In genomic region chr13:27622881-27623280, GRCh38 we compare ENCODE assay signal across 10 cellular contexts. TPM values are rescaled to one million over a fixed set of nuclear protein-coding genes. Genes with fewer than 3 reads are reported as not detected.
DNase-seq lines count a peak whose midpoint lies in the region; ATAC-seq, FAIRE-seq and TF ChIP-seq lines count a peak whose summit lies in the region.
"Had no signal": no experiment of that assay in that cellular context is flagged by ENCODE, and none has a peak within 500 bp of the region (broad histone marks: within the 10 kb centered on the region; RNA-seq: fewer than 3 reads in every experiment).

No MANE protein-coding gene starts in this region.

- 92% methylated on average over 7 of the region's 7 CpGs for WGBS in GM12878 (ENCODE audit: insufficient coverage, insufficient replicate concordance, low lambda C conversion rate, missing lambda C conversion rate)

- no peaks in the 10 kb centered on the region for H3K27me3 Mint-ChIP-seq in CD8-positive, alpha-beta memory T cell

- ATAC-seq in GM12878: no peak
- ATAC-seq in GM21528 (IDR thresholded peaks at IDR 0.05; ENCODE audit: low FRiP score, unreplicated experiment): no peak

- H3K9me3 Mint-ChIP-seq in CD8-positive, alpha-beta memory T cell: no peaks in the 10 kb centered on the region

- no peak for FAIRE-seq in GM12878 (lab: Jason Lieb, UNC)

- TSS peak; percentile 60 for BruUV-seq in GM12878 (replicated peaks; lab: Mats Ljungman, UMichigan)

- RAD21 ChIA-PET in GM12878 (lab: Charles Lee; ENCODE audit: unreplicated experiment): interaction anchor here (0.7 to 1.4 kb wide), 3 partner anchors 15 to 20 kb away, joined by 3 read pairs; no protein-coding TSS in a partner anchor

- peaks cover 34% of the 10 kb centered on the region for H3K4me1 ChIP-seq in CD8-positive, alpha-beta memory T cell (ENCODE audit: insufficient read depth, low read length)
- peaks cover 8% of the 10 kb centered on the region for H3K4me1 ChIP-seq in GM12878 (ENCODE audit: control insufficient read depth, insufficient read depth, low read length)
- H3K4me1 ChIP-seq in muscle layer of duodenum (ENCODE audit: control insufficient read depth in 1 of 2, insufficient read depth in 2 of 2, low read length in 2 of 2): peaks cover 11 to 20% of the 10 kb centered on the region in 2 donors

- TF ChIP-seq POLR2A in GM12878 (IDR thresholded peaks at IDR 0.05; ENCODE audit: low read depth, low read length): no peak

- H3K4me3 ChIP-seq in CD8-positive, alpha-beta memory T cell (ENCODE audit: low read length): no peak overlapping the region
- peak overlapping the region; percentile 67 for H3K4me3 ChIP-seq in Jurkat, Clone E6-1 (ENCODE audit: low read length)
- H3K4me3 ChIP-seq in GM12878: peak overlapping the region; percentile 97
- H3K4me3 ChIP-seq in muscle layer of duodenum (ENCODE audit: low read depth in 1 of 2, low read length in 2 of 2): peak overlapping the region; percentile 86 to 88

- H3K4me1 Mint-ChIP-seq in CD8-positive, alpha-beta memory T cell: peaks cover 69 to 78% (median 76%) of the 10 kb centered on the region in 3 donors

- H3K4me2 ChIP-seq in GM12878 (ENCODE audit: control insufficient read depth, insufficient read depth): peak overlapping the region; percentile 70

- peaks cover 6% of the 10 kb centered on the region; the same call in 1 of the 2 replicates for H4K20me1 ChIP-seq in GM12878 (ENCODE audit: control insufficient read depth, insufficient read depth)

- H3K36me3 ChIP-seq in CD8-positive, alpha-beta memory T cell (ENCODE audit: insufficient read depth, low read length): no peaks in the 10 kb centered on the region
- H3K36me3 ChIP-seq in GM12878 (ENCODE audit: control insufficient read depth in 2 of 2, insufficient read depth in 2 of 2, low read length in 1 of 2): 0 out of 4 replicates have a peak, but pooled peaks cover 0 to 2% of the 10 kb centered on the region in 2 experiments
- H3K36me3 ChIP-seq in muscle layer of duodenum (ENCODE audit: control insufficient read depth in 1 of 2, insufficient read depth in 2 of 2, low read length in 2 of 2): peaks cover 0 to 7% of the 10 kb centered on the region in 2 donors

- H3K4me3 Mint-ChIP-seq in CD8-positive, alpha-beta memory T cell: peak overlapping the region; percentile 88 to 97 (median 92)

- CTCF ChIA-PET in CD8-positive, alpha-beta memory T cell (lab: Charles Lee): interaction anchor here (3.9 to 4.5 kb wide), 2 partner anchors 172 to 196 kb away, joined by 18 to 24 read pairs; partner anchors contain the start of gene MTIF3
- CTCF ChIA-PET in GM12878 (lab: Yijun Ruan, JAX): interaction anchor here (0.6 to 1.8 kb wide), 5 partner anchors 14 to 204 kb away, joined by 3 to 6 read pairs (median 4); no protein-coding TSS in a partner anchor

- peak overlapping the region; percentile 94; the same call in 1 of the 2 replicates for H3K9ac ChIP-seq in GM12878 (ENCODE audit: control insufficient read depth, insufficient read depth, low read length)

- peaks cover 0 to 50% (median 15%) of the 10 kb centered on the region in 3 donors for H3K36me3 Mint-ChIP-seq in CD8-positive, alpha-beta memory T cell

- no peak for TF ChIP-seq CTCF in GM12878 (IDR thresholded peaks at IDR 0.05 in 2 of 3, conservative IDR thresholded peaks at IDR 0.05 in 1 of 3; ENCODE audit: control insufficient read depth in 2 of 3, extremely low read depth in 1 of 3, insufficient read depth in 1 of 3, low read depth in 3 of 3, low read length in 3 of 3)

- H3K79me2 ChIP-seq in GM12878 (ENCODE audit: control insufficient read depth, insufficient read depth, low read length): peaks cover 79% of the 10 kb centered on the region

- peak overlapping the region in 6 of 8 donors; percentile 82 to 96 (median 92) for H3K27ac Mint-ChIP-seq in CD8-positive, alpha-beta memory T cell

- in situ Hi-C loops in GM12878 (cut with MboI): no loop called here

- H3K27ac ChIP-seq in CD8-positive, alpha-beta memory T cell (ENCODE audit: low read depth, low read length): no peak overlapping the region
- H3K27ac ChIP-seq in GM12878 (ENCODE audit: control insufficient read depth, insufficient read depth) (peak overlapping the region; percentile 7), muscle layer of duodenum (ENCODE audit: low read length) (no peak overlapping the region)

- POLR2A ChIA-PET in CD8-positive, alpha-beta memory T cell (lab: Charles Lee): interaction anchor here (0.8 to 1.0 kb wide), 2 partner anchors 168 to 172 kb away, joined by 3 read pairs; no protein-coding TSS in a partner anchor
- POLR2A ChIA-PET in GM12878 (lab: Charles Lee): interaction anchor here (1.0 to 7.2 kb wide), 3 partner anchors 16 to 458 kb away, joined by 4 to 55 read pairs (median 4); no protein-coding TSS in a partner anchor

- SMC1A ChIA-PET in GM12878 (lab: Charles Lee; ENCODE audit: uncharacterized antibody, unreplicated experiment): interaction anchor here (0.8 to 2.8 kb wide), 8 partner anchors 9 to 90 kb away, joined by 3 to 16 read pairs (median 4); no protein-coding TSS in a partner anchor

- intact Hi-C loops in GM12878 (cut with micrococcal nuclease; ENCODE audit: unreplicated experiment): loop anchor here (5.0 kb wide), 2 partner anchors 196 to 371 kb away; partner anchors contain the start of gene RPL21

- DNase-seq in CD8-positive, alpha-beta memory T cell: no peak
- no peak for DNase-seq in Jurkat, Clone E6-1 (ENCODE audit: low read depth, low spot score)
- DNase-seq in GM12878 (ENCODE audit: low read depth, low spot score) (no peak), SKM-1 (lab: John Stamatoyannopoulos, UW; ENCODE audit: unreplicated experiment) (no peak), NCI-H1694 (lab: John Stamatoyannopoulos, UW) (no peak)
- DNase-seq in stimulated activated CD4-positive, alpha-beta T cell treated with anti-CD3 and anti-CD28 coated beads, Interleukin-12 subunit alpha, Interleukin-12 subunit beta, amount 100 ng/mL, for 4 hours: no peak
- DNase-seq: NCI-H187, occipital lobe had no signal

- H3K9me3 ChIP-seq in CD8-positive, alpha-beta memory T cell (ENCODE audit: low read length): no peaks in the 10 kb centered on the region
- H3K9me3 ChIP-seq in GM12878 (replicated peaks; ENCODE audit: control insufficient read depth, insufficient read depth, low read length): no peaks in the 10 kb centered on the region
- H3K9me3 ChIP-seq in muscle layer of duodenum (ENCODE audit: control insufficient read depth in 1 of 2, low read length in 2 of 2): no peaks in the 10 kb centered on the region

- H2AFZ ChIP-seq in GM12878 (ENCODE audit: control insufficient read depth, low read depth, low read length): no peak overlapping the region

- no peak for TF ChIP-seq RAD21 in GM12878 (IDR thresholded peaks at IDR 0.05; ENCODE audit: insufficient read depth, low read depth, low read length)

- no peak for TF ChIP-seq EP300 in GM12878 (IDR thresholded peaks at IDR 0.05; ENCODE audit: borderline replicate concordance in 1 of 2, control insufficient read depth in 1 of 2, low read depth in 2 of 2, low read length in 2 of 2)

- H3K27me3 ChIP-seq in CD8-positive, alpha-beta memory T cell (ENCODE audit: insufficient read depth, low read length, poor library complexity, severe bottlenecking): no peaks in the 10 kb centered on the region
- H3K27me3 ChIP-seq in GM12878 (replicated peaks in 1 of 2; ENCODE audit: control insufficient read depth in 2 of 2, insufficient read depth in 2 of 2, low read length in 1 of 2): no peaks in the 10 kb centered on the region
- H3K27me3 ChIP-seq in muscle layer of duodenum (ENCODE audit: low read depth, low read length): no peaks in the 10 kb centered on the region

RNA-seq across cellular contexts. Expression of gene POLR1D, which starts 1.2 kb away (rescaled TPM):
- 100 to 1,000 TPM; 134 to 137 TPM for total RNA-seq in CD8-positive, alpha-beta memory T cell
- 135 TPM for polyA plus RNA-seq in CD8-positive, alpha-beta memory T cell
- polyA plus RNA-seq in Jurkat, Clone E6-1 (2012; ENCODE audit: insufficient read depth, insufficient read length): 169 TPM
- total RNA-seq in GM12878 (2013; cell fraction: nucleolus; rRNA removed): 84.6 and 103 TPM in 2 replicates
- total RNA-seq in GM12878 (2014; rRNA removed) (119 and 136 TPM in 2 replicates), GM12878 (2014; rRNA removed; fragmentation: Illumina TruSeq; extraction: Trizol) (160 TPM in 2 replicates), GM12878 (2021) (153 and 156 TPM in 2 replicates)
- polyA plus RNA-seq in GM12878 (2011; ENCODE audit: low read depth): 211 TPM
- polyA plus RNA-seq in GM12878 (2011; rRNA removed) (219 and 229 TPM in 2 replicates), GM12878 (2014; fragmentation: Illumina TruSeq; extraction: Trizol) (223 and 290 TPM in 2 replicates), GM12878 (2014; fragmentation: Nextera tagmentation; extraction: Ambion mirVana) (100 to 1,000 TPM; 190 to 219 TPM), GM12878 (2014; rRNA removed) (155 and 160 TPM in 2 replicates), GM12878 (2016; fragmentation: Nextera tagmentation; extraction: Ambion mirVana) (100 to 1,000 TPM; 132 to 137 TPM)
- 147 and 187 TPM in 2 replicates for polyA plus RNA-seq in GM12878 (2011; cell fraction: cytosol; rRNA removed)
- polyA plus RNA-seq in GM12878 (2011; cell fraction: nucleus; rRNA removed): 142 and 167 TPM in 2 replicates
- 173 and 195 TPM in 2 replicates for polyA plus RNA-seq in GM12878 (2012)
- polyA minus RNA-seq in GM12878 (2011; rRNA and poly(A)+ RNA removed): 88.4 and 103 TPM in 2 replicates
- 38.5 and 44.6 TPM in 2 replicates for polyA minus RNA-seq in GM12878 (2011; cell fraction: cytosol; rRNA and poly(A)+ RNA removed)
- polyA minus RNA-seq in GM12878 (2011; cell fraction: nucleus; rRNA and poly(A)+ RNA removed): 45.1 and 56.6 TPM in 2 replicates

RNA-seq across cellular contexts. Expression of gene LNX2, which starts 2.6 kb away (rescaled TPM):
- 1 to 10 TPM; 4.4 to 4.7 TPM for total RNA-seq in CD8-positive, alpha-beta memory T cell
- polyA plus RNA-seq in CD8-positive, alpha-beta memory T cell: 5.0 TPM
- polyA plus RNA-seq in Jurkat, Clone E6-1 (2012; ENCODE audit: insufficient read depth, insufficient read length): 6.6 TPM
- 11.8 and 12.8 TPM in 2 replicates for total RNA-seq in GM12878 (2013; cell fraction: nucleolus; rRNA removed)
- total RNA-seq in GM12878 (2014; rRNA removed): 5.2 and 5.4 TPM in 2 replicates
- 6.2 and 6.3 TPM in 2 replicates for total RNA-seq in GM12878 (2014; rRNA removed; fragmentation: Illumina TruSeq; extraction: Trizol)
- 4.7 and 4.8 TPM in 2 replicates for total RNA-seq in GM12878 (2021)
- 1.5 TPM for polyA plus RNA-seq in GM12878 (2011; ENCODE audit: low read depth)
- polyA plus RNA-seq in GM12878 (2011; rRNA removed): 7.7 and 7.9 TPM in 2 replicates
- 3.9 and 4.7 TPM in 2 replicates for polyA plus RNA-seq in GM12878 (2011; cell fraction: cytosol; rRNA removed)
- polyA plus RNA-seq in GM12878 (2011; cell fraction: nucleus; rRNA removed): 5.9 and 6.0 TPM in 2 replicates
- 1.8 and 2.6 TPM in 2 replicates for polyA plus RNA-seq in GM12878 (2012)
- polyA plus RNA-seq in GM12878 (2014; fragmentation: Illumina TruSeq; extraction: Trizol): 5.9 and 6.5 TPM in 2 replicates
- polyA plus RNA-seq in GM12878 (2014; fragmentation: Nextera tagmentation; extraction: Ambion mirVana): 1 to 10 TPM; 1.3 to 1.9 TPM
- 3.5 and 3.7 TPM in 2 replicates for polyA plus RNA-seq in GM12878 (2014; rRNA removed)
- polyA plus RNA-seq in GM12878 (2016; fragmentation: Nextera tagmentation; extraction: Ambion mirVana): 1 to 10 TPM; 4.0 to 4.1 TPM
- polyA minus RNA-seq in GM12878 (2011; rRNA and poly(A)+ RNA removed): 9.5 and 11.3 TPM in 2 replicates
- 3.5 and 4.0 TPM in 2 replicates for polyA minus RNA-seq in GM12878 (2011; cell fraction: cytosol; rRNA and poly(A)+ RNA removed)
- 5.4 and 10.2 TPM in 2 replicates for polyA minus RNA-seq in GM12878 (2011; cell fraction: nucleus; rRNA and poly(A)+ RNA removed)
